In genomic region chr4:76215120-76215519, GRCh38 we compare ENCODE assay signal across 12 cellular contexts. TPM values are rescaled to one million over a fixed set of nuclear protein-coding genes. Genes with fewer than 3 reads are reported as not detected.
A peak's percentile ranks its signal among the peaks of the same experiment; 100 is the strongest.
DNase-seq lines count a peak whose midpoint lies in the region; ATAC-seq and TF ChIP-seq lines count a peak whose summit lies in the region.
"Had no signal": no experiment of that assay in that cellular context is flagged by ENCODE, and none has a peak within 500 bp of the region (broad histone marks: within the 10 kb centered on the region; RNA-seq: fewer than 3 reads in every experiment).

No MANE protein-coding gene starts in this region.

- no peaks in the 10 kb centered on the region for H3K9me3 ChIP-seq in neural cell (ENCODE audit: low read length)
- no peaks in the 10 kb centered on the region for H3K9me3 ChIP-seq in adrenal gland (replicated peaks in 1 of 3)

- intact Hi-C loops in natural killer cell (cut with micrococcal nuclease) (no loop called here), dorsolateral prefrontal cortex (cut with DNase I) (loop anchor here in 1 of 2 donors (10.0 kb wide), 1 partner anchor 90 kb away; the partner anchor contains the start of gene STBD1), adrenal gland (cut with DNase I) (no loop called here)

- H3K27me3 ChIP-seq in dorsolateral prefrontal cortex (no peaks in the 10 kb centered on the region), neural cell (ENCODE audit: insufficient read depth, low read depth, low read length) (no peaks in the 10 kb centered on the region), adrenal gland (no peaks in the 10 kb centered on the region)

- no peaks in the 10 kb centered on the region for H3K9me3 Mint-ChIP-seq in natural killer cell
- H3K9me3 Mint-ChIP-seq in natural killer cell treated with Interleukin-12 subunit alpha and Interleukin-12 subunit beta and Interleukin-15 and Interleukin-18, amount 100 ng/mL, for 72 hours = no peaks in the 10 kb centered on the region

- no peak overlapping the region for H3K9ac ChIP-seq in neural cell (ENCODE audit: low read length)

- DNase-seq in natural killer cell = no peak
- no peak for DNase-seq in natural killer cell treated with Interleukin-12 subunit alpha and Interleukin-12 subunit beta and Interleukin-15 and Interleukin-18, amount 100 ng/mL, for 72 hours (ENCODE audit: low spot score)
- DNase-seq in dorsolateral prefrontal cortex = no peak
- no peak for DNase-seq in SK-N-DZ (ENCODE audit: low spot score)
- no peak for DNase-seq in adrenal gland
- DNase-seq: activated CD4-positive, CD25-positive, alpha-beta regulatory T cell; amygdala; effector CD4-positive, alpha-beta T cell; NCI-H2081 treated with DMSO at 0.1 percent for 48 hours had no signal

- peaks cover 41 to 50% of the 10 kb centered on the region in 2 donors for H3K4me1 ChIP-seq in adrenal gland (replicated peaks in 1 of 2)

- TF ChIP-seq EP300 in neural cell (conservative IDR thresholded peaks at IDR 0.05; ENCODE audit: poor library complexity, severe bottlenecking) = no peak

- WGBS in adrenal gland, 4 donors = 98 to 100% (median 99%) methylated on average over 3 of the region's 3 CpGs

- no peaks in the 10 kb centered on the region for H3K36me3 Mint-ChIP-seq in natural killer cell
- H3K36me3 Mint-ChIP-seq in natural killer cell treated with Interleukin-12 subunit alpha and Interleukin-12 subunit beta and Interleukin-15 and Interleukin-18, amount 100 ng/mL, for 72 hours = no peaks in the 10 kb centered on the region

- TF ChIP-seq POLR2A in adrenal gland (IDR thresholded peaks at IDR 0.05) = no peak

- no peaks in the 10 kb centered on the region for H3F3A ChIP-seq in neural cell (ENCODE audit: insufficient read depth, low read length, poor library complexity, severe bottlenecking)

- peaks cover 42 to 44% of the 10 kb centered on the region in 2 donors for H3K4me1 Mint-ChIP-seq in natural killer cell
- peaks cover 24 to 35% of the 10 kb centered on the region in 2 donors for H3K4me1 Mint-ChIP-seq in natural killer cell treated with Interleukin-12 subunit alpha and Interleukin-12 subunit beta and Interleukin-15 and Interleukin-18, amount 100 ng/mL, for 72 hours (ENCODE audit: low read depth in 2 of 2)

- peaks cover 30% of the 10 kb centered on the region for H3K79me2 ChIP-seq in neural cell (replicated peaks; ENCODE audit: insufficient read depth, low read length)

- ATAC-seq in natural killer cell = no peak
- no peak for ATAC-seq in natural killer cell treated with Interleukin-12 subunit alpha and Interleukin-12 subunit beta and Interleukin-15 and Interleukin-18, amount 100 ng/mL, for 72 hours
- no peak for ATAC-seq in GM18520 (IDR thresholded peaks at IDR 0.05; ENCODE audit: unreplicated experiment)
- ATAC-seq in GM21360 (IDR thresholded peaks at IDR 0.05; ENCODE audit: unreplicated experiment) = no peak

- no peak overlapping the region for H2AFZ ChIP-seq in neural cell (ENCODE audit: low read depth, low read length)

- peak overlapping the region in 13 of 59 donors; percentile 73 to 98 (median 89) for H3K4me3 ChIP-seq in dorsolateral prefrontal cortex
- peak overlapping the region; percentile 92 for H3K4me3 ChIP-seq in neural cell (ENCODE audit: low read length)
- no peak overlapping the region for H3K4me3 ChIP-seq in adrenal gland

- no peak overlapping the region for H3K4me2 ChIP-seq in neural cell (ENCODE audit: low read length)

- no peaks in the 10 kb centered on the region for H3K9me2 ChIP-seq in neural cell (ENCODE audit: insufficient read depth, low read length)

- no peaks in the 10 kb centered on the region for H3K36me3 ChIP-seq in neural cell (ENCODE audit: insufficient read depth, low read length)
- H3K36me3 ChIP-seq in adrenal gland (replicated peaks in 1 of 2) = no peaks in the 10 kb centered on the region

- TF ChIP-seq RAD21 in neural cell (conservative IDR thresholded peaks at IDR 0.05) = no peak

- no peaks in the 10 kb centered on the region for H4K20me1 ChIP-seq in neural cell (ENCODE audit: insufficient read depth)

- TF ChIP-seq CTCF in natural killer cell (IDR thresholded peaks at IDR 0.05) (no peak), dorsolateral prefrontal cortex (IDR thresholded peaks at IDR 0.05 in 54 of 56, conservative IDR thresholded peaks at IDR 0.05 in 2 of 56; ENCODE audit: low read depth in 1 of 56, partially characterized antibody in 56 of 56) (no peak), neural cell (IDR thresholded peaks at IDR 0.05; ENCODE audit: poor library complexity, severe bottlenecking) (no peak), adrenal gland (IDR thresholded peaks at IDR 0.05) (no peak)

- H3K27ac ChIP-seq in dorsolateral prefrontal cortex = peak overlapping the region in 46 of 59 donors; percentile 28 to 99 (median 98)
- no peak overlapping the region for H3K27ac ChIP-seq in neural cell (ENCODE audit: low read length)
- peak overlapping the region in 2 of 5 donors; percentile 88 to 99 for H3K27ac ChIP-seq in adrenal gland

- H3K27me3 Mint-ChIP-seq in natural killer cell (ENCODE audit: low read depth in 2 of 2) = peaks cover 3 to 6% of the 10 kb centered on the region in 2 donors
- H3K27me3 Mint-ChIP-seq in natural killer cell treated with Interleukin-12 subunit alpha and Interleukin-12 subunit beta and Interleukin-15 and Interleukin-18, amount 100 ng/mL, for 72 hours = peaks cover 0 to 4% of the 10 kb centered on the region in 2 donors

- peak overlapping the region; percentile 92 to 97 for H3K27ac Mint-ChIP-seq in natural killer cell
- no peak overlapping the region for H3K27ac Mint-ChIP-seq in natural killer cell treated with Interleukin-12 subunit alpha and Interleukin-12 subunit beta and Interleukin-15 and Interleukin-18, amount 100 ng/mL, for 72 hours

- H3K4me3 Mint-ChIP-seq in natural killer cell = peak overlapping the region; percentile 43
- no peak overlapping the region for H3K4me3 Mint-ChIP-seq in natural killer cell treated with Interleukin-12 subunit alpha and Interleukin-12 subunit beta and Interleukin-15 and Interleukin-18, amount 100 ng/mL, for 72 hours

TF ChIP-seq in neural cell, 6 proteins besides CTCF, POLR2A, EP300 and RAD21:
- TF ChIP-seq POLR2AphosphoS5 (IDR thresholded peaks at IDR 0.05) = no peak
- TF ChIP-seq TAF1 (IDR thresholded peaks at IDR 0.05; ENCODE audit: low read depth) = no peak
- no peak for TF ChIP-seq SMC3 (conservative IDR thresholded peaks at IDR 0.05; ENCODE audit: poor library complexity)

RNA-seq across cellular contexts. Expression of gene SCARB2, which starts 1.5 kb away (rescaled TPM):
- total RNA-seq in natural killer cell (10 to 100 TPM; 22.0 to 39.0 (median 30.4) TPM), dorsolateral prefrontal cortex (100 to 1,000 TPM; 107 to 347 (median 169) TPM), adrenal gland (100 to 1,000 TPM; 119 to 179 (median 139) TPM)
- total RNA-seq in natural killer cell treated with Interleukin-12 subunit alpha and Interleukin-12 subunit beta and Interleukin-15 and Interleukin-18, amount 100 ng/mL, for 72 hours = 10 to 100 TPM in 1 of 2 donors, 1 to 10 TPM in 1; 9.9 to 13.9 TPM
- polyA plus RNA-seq in neural cell (235 and 256 TPM in 2 replicates), adrenal gland (100 to 1,000 TPM in 1 of 3 donors, 10 to 100 TPM in 2; 41.5 to 117 (median 82.9) TPM)
- polyA minus RNA-seq in neural cell = 321 and 369 TPM in 2 replicates
- polyA plus RNA-seq in SK-N-DZ (2014; cell fraction: cytosol; rRNA removed) = 91.5 and 92.6 TPM in 2 replicates
- 42.6 and 47.0 TPM in 2 replicates for polyA plus RNA-seq in SK-N-DZ (2014; cell fraction: nucleus; rRNA removed)

RNA-seq across cellular contexts. Expression of gene FAM47E, which starts 36.4 kb away (rescaled TPM):
- total RNA-seq in natural killer cell (under 1 TPM in 2 of 3 donors, not detected in 1; 0.21 to 0.85 TPM), dorsolateral prefrontal cortex (10 to 100 TPM in 118 of 120 experiments, 1 to 10 TPM in 2; 7.2 to 35.1 (median 21.0) TPM), adrenal gland (1 to 10 TPM; 2.8 to 8.0 (median 4.7) TPM)
- total RNA-seq in natural killer cell treated with Interleukin-12 subunit alpha and Interleukin-12 subunit beta and Interleukin-15 and Interleukin-18, amount 100 ng/mL, for 72 hours = not detected
- polyA plus RNA-seq in neural cell (2.9 and 3.7 TPM in 2 replicates), adrenal gland (10 to 100 TPM in 1 of 3 donors, 1 to 10 TPM in 2; 6.9 to 23.8 (median 7.7) TPM)
- polyA minus RNA-seq in neural cell = 2.7 and 4.1 TPM in 2 replicates
- 0.43 TPM in 1 of 2 replicates, not detected in the other for polyA plus RNA-seq in SK-N-DZ (2014; cell fraction: cytosol; rRNA removed)
- 0.02 and 0.49 TPM in 2 replicates for polyA plus RNA-seq in SK-N-DZ (2014; cell fraction: nucleus; rRNA removed)

Comparison
In these comparisons a context has a peak if more than half of its experiments do, and no peak if none do; other contexts are left out.
1. H3K27ac Mint-ChIP-seq: peak in natural killer cell (2 of 2); none in natural killer cell treated with Interleukin-12 subunit alpha and Interleukin-12 subunit beta and Interleukin-15 and Interleukin-18, amount 100 ng/mL, for 72 hours (0 of 2).